In the genomic region with DNA sequence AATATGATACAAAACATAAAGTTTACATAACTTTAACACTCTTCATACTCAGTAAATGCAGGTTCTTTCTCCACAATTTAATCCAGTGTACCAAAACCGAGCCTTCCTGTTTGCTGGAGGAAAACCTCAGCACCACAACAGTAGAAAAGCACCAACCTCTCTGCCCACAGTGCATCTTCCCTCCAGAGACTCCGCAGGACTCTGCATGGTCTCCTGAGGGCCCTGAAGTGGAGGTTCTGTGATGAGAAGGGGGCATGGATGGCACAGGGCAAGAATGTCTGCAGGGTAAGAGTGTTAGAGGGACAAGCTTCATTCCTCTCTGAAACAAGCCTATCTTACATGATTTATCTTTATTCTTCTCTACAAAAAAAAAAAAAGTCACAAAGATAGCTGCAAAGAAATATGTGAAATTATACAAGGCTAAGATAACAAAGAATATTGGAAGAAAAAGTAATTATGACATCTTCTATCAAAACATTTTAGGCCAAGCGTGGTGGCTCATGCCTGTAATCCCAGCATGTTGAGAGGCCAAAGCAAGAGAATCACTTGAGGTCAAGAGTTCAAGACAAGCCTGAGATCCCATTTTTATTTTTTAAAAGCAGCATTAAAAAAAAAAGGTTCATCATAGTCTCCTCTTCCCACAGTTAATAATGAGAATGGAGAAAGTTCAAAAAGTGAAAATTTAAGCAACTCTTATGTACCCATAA, we compare ENCODE assay signal across 27 cellular contexts.
"Had no signal": no experiment of that assay in that cellular context is flagged by ENCODE, and none has a peak within 500 bp of the region (broad histone marks: within the 10 kb centered on the region; RNA-seq: fewer than 3 reads in every experiment).

No MANE protein-coding gene starts in this region.

- H3K36me3 Mint-ChIP-seq: immature natural killer cell; mesothelial cell of epicardium; naive thymus-derived CD4-positive, alpha-beta T cell; natural killer cell treated with Interleukin-12 subunit alpha and Interleukin-12 subunit beta and Interleukin-15 and Interleukin-18, amount 100 ng/mL, for 72 hours; stimulated activated memory B cell treated with anti-CD40 and anti-IgM and Interleukin-4, amounts not matched to agents 10 μg/mL and 1 μg/mL and 100 μg/mL, for 72 hours; type B pancreatic cell had no signal

- H3K36me3 ChIP-seq: left lung, ovary, right atrium auricular region, right lobe of liver, tibial nerve, uterus had no signal

- H3K4me1 Mint-ChIP-seq: immature natural killer cell, mesothelial cell of epicardium had no signal

- H3K9me3 ChIP-seq: left lung, mucosa of descending colon, ovary, right atrium auricular region, right lobe of liver, tibial nerve, uterus had no signal

- H3K27me3 Mint-ChIP-seq: stimulated activated memory B cell treated with anti-CD40 and anti-IgM and Interleukin-4, amounts not matched to agents 10 μg/mL and 1 μg/mL and 100 μg/mL, for 72 hours had no signal

- H3K4me3 Mint-ChIP-seq: immature natural killer cell; mesothelial cell of epicardium; naive thymus-derived CD4-positive, alpha-beta T cell; natural killer cell treated with Interleukin-12 subunit alpha and Interleukin-12 subunit beta and Interleukin-15 and Interleukin-18, amount 100 ng/mL, for 72 hours; stimulated activated memory B cell treated with anti-CD40 and anti-IgM and Interleukin-4, amounts not matched to agents 10 μg/mL and 1 μg/mL and 100 μg/mL, for 72 hours; stimulated activated naive CD8-positive, alpha-beta T cell treated with anti-CD3 and anti-CD28 coated beads, Interleukin-15, amount 100 ng/mL, for 72 hours; type B pancreatic cell had no signal

- H3K9me3 Mint-ChIP-seq: immature natural killer cell; mesothelial cell of epicardium; naive thymus-derived CD4-positive, alpha-beta T cell; natural killer cell treated with Interleukin-12 subunit alpha and Interleukin-12 subunit beta and Interleukin-15 and Interleukin-18, amount 100 ng/mL, for 72 hours; stimulated activated memory B cell treated with anti-CD40 and anti-IgM and Interleukin-4, amounts not matched to agents 10 μg/mL and 1 μg/mL and 100 μg/mL, for 72 hours; stimulated activated naive CD8-positive, alpha-beta T cell treated with anti-CD3 and anti-CD28 coated beads, Interleukin-15, amount 100 ng/mL, for 72 hours; type B pancreatic cell had no signal

- H3K27ac ChIP-seq: left lung, ovary, right atrium auricular region, right lobe of liver, tibial nerve, uterus had no signal

- H3K27ac Mint-ChIP-seq: immature natural killer cell; mesothelial cell of epicardium; naive thymus-derived CD4-positive, alpha-beta T cell; natural killer cell treated with Interleukin-12 subunit alpha and Interleukin-12 subunit beta and Interleukin-15 and Interleukin-18, amount 100 ng/mL, for 72 hours; progenitor cell of endocrine pancreas; stimulated activated memory B cell treated with anti-CD40 and anti-IgM and Interleukin-4, amounts not matched to agents 10 μg/mL and 1 μg/mL and 100 μg/mL, for 72 hours; type B pancreatic cell had no signal

- DNase-seq: hypothalamus; immature natural killer cell; kidney; left colon; left lung; mesendoderm; mucosa of descending colon; naive thymus-derived CD4-positive, alpha-beta T cell; ovary; right lobe of liver; stimulated activated CD4-positive, alpha-beta T cell treated with anti-CD3 and anti-CD28 coated beads, Interleukin-1b, Interleukin-23, amount 100 ng/mL, for 48 hours; stimulated activated CD4-positive, alpha-beta T cell treated with anti-CD3 and anti-CD28 coated beads, Interleukin-2, amount 100 ng/mL, for 48 hours; stimulated activated CD4-positive, alpha-beta T cell treated with anti-CD3 and anti-CD28 coated beads, Interleukin-4, amount 100 ng/mL, for 4 hours; stimulated activated CD8-positive, alpha-beta memory T cell treated with anti-CD3 and anti-CD28 coated beads, Interleukin-4, amount 100 ng/mL, for 48 hours; stimulated activated naive CD4-positive, alpha-beta T cell treated with Interleukin-2 at 50 U/mL for 16 hours; stimulated activated naive CD8-positive, alpha-beta T cell treated with anti-CD3 and anti-CD28 coated beads, Interleukin-15, amount 100 ng/mL, for 72 hours; substantia nigra; uterus had no signal

- H3K4me3 ChIP-seq: left lung, lung, mucosa of descending colon, ovary, right atrium auricular region, right lobe of liver, smooth muscle cell, tibial nerve, uterus had no signal

- H3K27me3 ChIP-seq: ovary, right atrium auricular region, right lobe of liver, uterus had no signal

- H3K4me1 ChIP-seq: right atrium auricular region, right lobe of liver, tibial nerve, uterus had no signal

- H3K4me2 ChIP-seq: smooth muscle cell had no signal
